Comparison of ENCODE assay signal across 9 cellular contexts in the genomic region with DNA sequence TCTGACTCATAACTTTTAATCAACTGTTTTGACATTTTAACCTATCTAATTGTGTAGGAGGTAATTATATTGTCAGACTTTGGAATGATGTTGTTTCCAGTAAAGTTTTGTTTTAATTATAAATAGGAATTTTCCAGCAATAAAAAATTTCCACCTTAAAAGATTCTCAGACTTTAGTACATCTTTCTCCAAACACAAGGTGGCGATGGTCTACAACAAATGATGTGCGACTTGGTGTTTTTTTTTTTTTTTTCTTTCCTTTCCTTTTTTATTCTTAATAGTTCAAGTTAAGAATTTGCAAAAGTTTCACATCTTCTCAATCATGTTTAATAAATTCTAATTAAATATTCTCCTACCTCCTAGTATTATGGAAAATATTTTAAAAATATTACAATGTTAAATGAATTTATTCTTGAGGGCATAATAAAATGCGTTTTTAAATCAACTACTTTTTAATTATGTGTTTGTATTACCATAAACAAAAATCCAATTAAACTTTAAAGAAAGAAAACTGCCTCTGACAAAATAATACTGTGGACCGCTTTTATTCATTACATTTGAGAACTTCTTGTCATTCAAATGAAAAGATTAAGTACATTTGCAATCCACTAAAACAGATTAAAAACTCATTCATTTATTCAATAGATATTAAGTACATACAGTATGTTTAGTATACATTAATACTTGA. TPM values are rescaled to one million over a fixed set of nuclear protein-coding genes. Genes with fewer than 3 reads are reported as not detected.
A peak's percentile ranks its signal among the peaks of the same experiment; 100 is the strongest.
DNase-seq lines count a peak whose midpoint lies in the region; ATAC-seq lines count a peak whose summit lies in the region.
"Had no signal": no experiment of that assay in that cellular context is flagged by ENCODE, and none has a peak within 500 bp of the region (broad histone marks: within the 10 kb centered on the region; RNA-seq: fewer than 3 reads in every experiment).

No MANE protein-coding gene starts in this region.

- ATAC-seq in left colon, result peak; percentile 53
- no peak for ATAC-seq in stimulated activated memory B cell treated with anti-CD40 and anti-IgM and Interleukin-4, amounts not matched to agents 10 μg/mL and 1 μg/mL and 100 μg/mL, for 72 hours

- no peaks in the 10 kb centered on the region for H3K9me3 Mint-ChIP-seq in stimulated activated memory B cell treated with anti-CD40 and anti-IgM and Interleukin-4, amounts not matched to agents 10 μg/mL and 1 μg/mL and 100 μg/mL, for 72 hours
- H3K9me3 Mint-ChIP-seq: activated B cell treated with CpG ODN at 0.5 μM for 24 hours had no signal

- no peak overlapping the region for H3K4me3 Mint-ChIP-seq in stimulated activated memory B cell treated with anti-CD40 and anti-IgM and Interleukin-4, amounts not matched to agents 10 μg/mL and 1 μg/mL and 100 μg/mL, for 72 hours
- H3K4me3 Mint-ChIP-seq: activated B cell treated with CpG ODN at 0.5 μM for 24 hours had no signal

- H3K36me3 Mint-ChIP-seq in stimulated activated memory B cell treated with anti-CD40 and anti-IgM and Interleukin-4, amounts not matched to agents 10 μg/mL and 1 μg/mL and 100 μg/mL, for 72 hours, result no peaks in the 10 kb centered on the region

- H3K4me1 Mint-ChIP-seq in stimulated activated memory B cell treated with anti-CD40 and anti-IgM and Interleukin-4, amounts not matched to agents 10 μg/mL and 1 μg/mL and 100 μg/mL, for 72 hours, result peaks cover 22% of the 10 kb centered on the region

- intact Hi-C loops in left colon (cut with DNase I, micrococcal nuclease), result loop anchor here in 1 of 2 donors (2.0 to 10.0 kb wide), 4 partner anchors 715 to 1898 kb away; no protein-coding TSS in a partner anchor

- H3K27me3 Mint-ChIP-seq in stimulated activated memory B cell treated with anti-CD40 and anti-IgM and Interleukin-4, amounts not matched to agents 10 μg/mL and 1 μg/mL and 100 μg/mL, for 72 hours, result peaks cover 37% of the 10 kb centered on the region

- DNase-seq in NCI-H1105 treated with DMSO at 0.1 percent for 48 hours (lab: John Stamatoyannopoulos, UW), result peak; percentile 18
- DNase-seq in NCI-H1105 (lab: John Stamatoyannopoulos, UW), result no peak
- peak; percentile 39 for DNase-seq in MV-4-11 (lab: John Stamatoyannopoulos, UW)
- peak; percentile 66 for DNase-seq in amniotic epithelial cell (ENCODE audit: low read depth)
- no peak for DNase-seq in left colon
- no peak for DNase-seq in activated CD8-positive, alpha-beta memory T cell treated with anti-CD3 and anti-CD28 coated beads, Interleukin-2, amount 50 U/mL, for 48 hours
- DNase-seq in NCI-H187 treated with DMSO at 0.1 percent for 48 hours (lab: John Stamatoyannopoulos, UW), result no peak
- DNase-seq: activated B cell treated with CpG ODN at 0.5 μM for 24 hours had no signal

- no peak overlapping the region for H3K27ac Mint-ChIP-seq in stimulated activated memory B cell treated with anti-CD40 and anti-IgM and Interleukin-4, amounts not matched to agents 10 μg/mL and 1 μg/mL and 100 μg/mL, for 72 hours
- H3K27ac Mint-ChIP-seq: activated B cell treated with CpG ODN at 0.5 μM for 24 hours had no signal

RNA-seq across cellular contexts. Expression of a gene that starts 4.4 kb away (rescaled TPM):
- total RNA-seq in left colon, result 10 to 100 TPM; 12.6 to 20.6 TPM
- total RNA-seq: activated B cell treated with CpG ODN at 0.5 μM for 24 hours had no signal

Comparison
In these comparisons a context has a peak if more than half of its experiments do, and no peak if none do; other contexts are left out.
1. DNase-seq: peak in NCI-H1105 treated with DMSO at 0.1 percent for 48 hours (single experiment), MV-4-11 (single experiment) and amniotic epithelial cell (single experiment); none in NCI-H1105 (single experiment), left colon (0 of 2), activated CD8-positive, alpha-beta memory T cell treated with anti-CD3 and anti-CD28 coated beads, Interleukin-2, amount 50 U/mL, for 48 hours (single experiment) and NCI-H187 treated with DMSO at 0.1 percent for 48 hours (single experiment).